16 cellular contexts compared by ENCODE assay signal in genomic region chrX:9135901-9136510, GRCh38.
"Had no signal": no experiment of that assay in that cellular context is flagged by ENCODE, and none has a peak within 500 bp of the region (broad histone marks: within the 10 kb centered on the region; RNA-seq: fewer than 3 reads in every experiment).

No MANE protein-coding gene starts in this region.

- H3K27me3 Mint-ChIP-seq: activated naive CD8-positive, alpha-beta T cell treated with anti-CD3 and anti-CD28 coated beads, Interleukin-2, amount 10 ng/mL, durations not matched to agents 7 days and 5 days had no signal

- H3K4me3 ChIP-seq: heart left ventricle, left ventricle myocardium inferior, sigmoid colon, upper lobe of right lung had no signal

- H3K36me3 Mint-ChIP-seq: activated naive CD8-positive, alpha-beta T cell treated with anti-CD3 and anti-CD28 coated beads, Interleukin-2, amount 10 ng/mL, durations not matched to agents 7 days and 5 days; memory B cell had no signal

- H3K4me1 ChIP-seq: heart left ventricle, left ventricle myocardium inferior, sigmoid colon, upper lobe of right lung had no signal

- ATAC-seq: activated T-cell treated with anti-CD3 and anti-CD28 coated beads, Interleukin-2, amount 50 U/mL, for 72 hours; heart left ventricle; stimulated activated naive CD8-positive, alpha-beta T cell treated with anti-CD3 and anti-CD28 coated beads, Interleukin-15, Interleukin-2, amounts not matched to agents 100 U/mL and 50 U/mL, for 24 hours; upper lobe of right lung had no signal

- H3K4me1 Mint-ChIP-seq: activated naive CD8-positive, alpha-beta T cell treated with anti-CD3 and anti-CD28 coated beads, Interleukin-2, amount 10 ng/mL, durations not matched to agents 7 days and 5 days had no signal

- H3K36me3 ChIP-seq: heart left ventricle, left ventricle myocardium inferior, sigmoid colon, upper lobe of right lung had no signal

- H3K4me3 Mint-ChIP-seq: activated naive CD8-positive, alpha-beta T cell treated with anti-CD3 and anti-CD28 coated beads, Interleukin-2, amount 10 ng/mL, durations not matched to agents 7 days and 5 days; activated T-cell treated with anti-CD3 and anti-CD28 coated beads, Interleukin-2, amount 50 U/mL, for 72 hours; dendritic cell treated with granulocyte-macrophage colony-stimulating factor and Interleukin-4, amounts not matched to agents 40 ng/mL and 50 ng/mL, for 4 days; memory B cell; T-helper 2 cell treated with Interferon-gamma antibody and Interleukin-4, amounts not matched to agents 5 μg/mL and 100 μg/mL, for 36 hours had no signal

- H3K9me3 Mint-ChIP-seq: memory B cell had no signal

- DNase-seq: activated CD4-positive, alpha-beta T cell treated with anti-CD3 and anti-CD28 coated beads, Interleukin-2, amount 50 U/mL, for 48 hours; activated CD4-positive, CD25-positive, alpha-beta regulatory T cell treated with anti-CD3 and anti-CD28 coated beads, Interleukin-2, amount 50 U/mL, for 72 hours; activated CD8-positive, alpha-beta memory T cell treated with anti-CD3 and anti-CD28 coated beads, Interleukin-2, amount 50 U/mL, for 4 hours; activated naive CD8-positive, alpha-beta T cell treated with anti-CD3 and anti-CD28 coated beads, Interleukin-2, amount 10 ng/mL, durations not matched to agents 7 days and 5 days; activated T-cell treated with anti-CD3 and anti-CD28 coated beads, Interleukin-2, amount 50 U/mL, for 72 hours; central memory CD4-positive, alpha-beta T cell; heart left ventricle; left ventricle myocardium inferior; sigmoid colon; stimulated activated CD4-positive, alpha-beta T cell treated with anti-CD3 and anti-CD28 coated beads, Interleukin-2, amount 100 ng/mL, for 48 hours; stimulated activated naive CD8-positive, alpha-beta T cell treated with anti-CD3 and anti-CD28 coated beads, Interleukin-15, Interleukin-2, amounts not matched to agents 100 U/mL and 50 U/mL, for 24 hours; SW 1271; upper lobe of right lung had no signal

- H3K27me3 ChIP-seq: upper lobe of right lung had no signal

- H3K27ac ChIP-seq: heart left ventricle, left ventricle myocardium inferior, sigmoid colon, upper lobe of right lung had no signal

- H3K27ac Mint-ChIP-seq: activated naive CD8-positive, alpha-beta T cell treated with anti-CD3 and anti-CD28 coated beads, Interleukin-2, amount 10 ng/mL, durations not matched to agents 7 days and 5 days; activated T-cell treated with anti-CD3 and anti-CD28 coated beads, Interleukin-2, amount 50 U/mL, for 72 hours; dendritic cell treated with granulocyte-macrophage colony-stimulating factor and Interleukin-4, amounts not matched to agents 40 ng/mL and 50 ng/mL, for 4 days; memory B cell; T-helper 2 cell treated with Interferon-gamma antibody and Interleukin-4, amounts not matched to agents 5 μg/mL and 100 μg/mL, for 36 hours had no signal
